In the genomic region with DNA sequence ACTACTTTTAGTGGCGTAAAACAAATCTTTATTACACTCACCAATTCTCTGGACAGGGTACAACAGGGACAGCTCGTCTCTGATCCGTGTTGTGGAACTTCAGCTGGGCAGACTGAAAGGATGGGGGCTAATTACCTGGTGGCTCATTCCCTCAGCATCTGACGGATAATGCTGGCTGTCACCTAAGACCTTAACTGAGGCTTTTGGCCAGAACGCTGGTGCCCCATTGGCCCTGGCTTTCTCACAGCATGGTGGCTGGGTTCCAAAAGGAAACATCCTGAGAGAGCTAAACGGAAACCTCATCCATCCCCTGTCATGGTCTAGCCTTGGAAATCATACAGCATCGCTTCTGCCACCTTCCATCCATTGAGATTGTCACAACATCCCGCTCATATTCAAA, we compare ENCODE assay signal across 1 cellular context.
TF ChIP-seq lines count a peak whose summit lies in the region.

No MANE protein-coding gene starts in this region.

TF ChIP-seq in endothelial cell of umbilical vein, 7 proteins besides CTCF, POLR2A, EP300 and RAD21:
- no peak for TF ChIP-seq GATA2 (IDR thresholded peaks at IDR 0.05; ENCODE audit: insufficient read depth, insufficient read length, low read depth, low read length)
- no peak for TF ChIP-seq FOS (IDR thresholded peaks at IDR 0.05; ENCODE audit: borderline replicate concordance, insufficient read depth, low read length)
- TF ChIP-seq EZH2 (IDR thresholded peaks at IDR 0.05; ENCODE audit: borderline replicate concordance, low read depth, low read length, severe bottlenecking), result no peak
- TF ChIP-seq, protein P1, sequence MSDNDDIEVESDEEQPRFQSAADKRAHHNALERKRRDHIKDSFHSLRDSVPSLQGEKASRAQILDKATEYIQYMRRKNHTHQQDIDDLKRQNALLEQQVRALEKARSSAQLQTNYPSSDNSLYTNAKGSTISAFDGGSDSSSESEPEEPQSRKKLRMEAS (IDR thresholded peaks at IDR 0.05; ENCODE audit: insufficient read depth, insufficient read length), result no peak
- TF ChIP-seq JUN (IDR thresholded peaks at IDR 0.05; ENCODE audit: borderline replicate concordance, insufficient read depth, insufficient read length, low read depth), result no peak
- TF ChIP-seq MYC (IDR thresholded peaks at IDR 0.05; ENCODE audit: low read depth, low read length), result no peak
- TF ChIP-seq POLR2AphosphoS5 (IDR thresholded peaks at IDR 0.05; ENCODE audit: insufficient read depth, low read depth, low read length), result no peak
TF ChIP-seq in endothelial cell of umbilical vein: peak in this region for 0.
